Comparison of ENCODE assay signal across 20 cellular contexts in the genomic region with DNA sequence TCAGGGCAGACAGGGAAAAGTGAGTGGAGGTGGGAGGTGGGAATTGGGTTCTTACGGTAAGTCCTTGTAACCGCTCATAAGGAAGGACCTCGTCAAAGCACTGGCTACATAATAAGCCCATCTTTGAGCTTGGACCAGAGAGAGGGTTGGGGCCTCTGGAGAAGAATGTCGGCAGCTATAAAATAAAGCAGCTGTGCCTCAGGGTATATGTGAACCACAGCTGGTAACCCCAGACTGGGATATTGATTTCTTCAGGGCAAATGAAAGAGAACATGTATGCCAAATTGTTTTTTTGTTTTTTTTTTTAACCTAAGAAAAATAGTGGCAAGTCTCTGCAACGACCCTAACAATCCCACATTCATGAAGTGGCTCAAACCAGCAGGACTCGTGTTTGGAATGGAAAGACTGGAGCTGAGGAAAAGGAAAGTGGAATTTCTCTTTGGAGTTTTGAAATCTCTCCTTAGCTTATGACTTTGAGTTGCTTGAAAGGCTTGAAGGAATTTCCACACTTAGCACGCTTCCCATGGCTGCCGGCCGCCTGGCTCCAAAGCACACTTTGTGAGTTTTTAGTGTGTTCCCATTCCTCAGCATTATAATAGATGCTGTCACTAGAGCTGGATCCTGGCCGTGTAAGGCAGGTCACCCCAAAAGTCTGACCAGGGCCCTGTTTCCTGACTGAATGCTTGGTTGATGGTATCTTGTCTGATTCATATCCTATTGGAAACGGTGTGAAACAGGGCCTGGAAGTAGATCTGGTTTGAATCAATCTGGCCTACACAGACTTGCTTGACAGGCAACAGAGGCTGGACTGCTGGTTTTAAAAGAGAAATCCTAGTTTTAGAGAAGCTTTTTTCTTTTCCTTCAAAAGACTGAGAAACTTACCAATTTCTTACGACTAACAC.
DNase-seq lines count a peak whose midpoint lies in the region; ATAC-seq and TF ChIP-seq lines count a peak whose summit lies in the region.
"Had no signal": no experiment of that assay in that cellular context is flagged by ENCODE, and none has a peak within 500 bp of the region (broad histone marks: within the 10 kb centered on the region; RNA-seq: fewer than 3 reads in every experiment).

No MANE protein-coding gene starts in this region.

- peak overlapping the region; percentile 83 for H2AK5ac ChIP-seq in mesenchymal stem cell (ENCODE audit: low read length, severe bottlenecking)

- H2AFZ ChIP-seq in mesenchymal stem cell (ENCODE audit: low read depth, low read length): no peak overlapping the region

- peak overlapping the region; percentile 84 for H4K91ac ChIP-seq in mesenchymal stem cell (ENCODE audit: low read length)

- no peak overlapping the region for H3K4me2 ChIP-seq in mesenchymal stem cell (ENCODE audit: low read length, poor library complexity, severe bottlenecking)
- H3K4me2 ChIP-seq: BLaER1 treated with 17β-estradiol and CSF1 and Interleukin-3, amounts not matched to agents 10 nM and 100 nM had no signal

- H3K79me1 ChIP-seq in mesenchymal stem cell (replicated peaks; ENCODE audit: low read length, poor library complexity, severe bottlenecking): no peaks in the 10 kb centered on the region

- no peak for TF ChIP-seq POLR2A in Peyer's patch (IDR thresholded peaks at IDR 0.05)

- H3K4me3 ChIP-seq in mesenchymal stem cell (ENCODE audit: insufficient read depth in 1 of 2, low read depth in 1 of 2, low read length in 2 of 2) (no peak overlapping the region), Peyer's patch (no peak overlapping the region)
- H3K4me3 ChIP-seq: BLaER1 treated with 17β-estradiol and CSF1 and Interleukin-3, amounts not matched to agents 10 nM and 100 nM; cardiac muscle cell; K562; psoas muscle; spleen; upper lobe of right lung had no signal

- H3K27me3 ChIP-seq in mesenchymal stem cell (ENCODE audit: control insufficient read depth in 1 of 2, insufficient read depth in 1 of 2, low read length in 2 of 2): no peaks in the 10 kb centered on the region
- no peaks in the 10 kb centered on the region for H3K27me3 ChIP-seq in Peyer's patch
- H3K27me3 ChIP-seq: BLaER1 treated with 17β-estradiol and CSF1 and Interleukin-3, amounts not matched to agents 10 nM and 100 nM; cardiac muscle cell; spleen; upper lobe of right lung had no signal

- peak overlapping the region; percentile 86 for H4K8ac ChIP-seq in mesenchymal stem cell (ENCODE audit: low read length)

- H3K4me1 ChIP-seq in mesenchymal stem cell (ENCODE audit: control insufficient read depth, insufficient read depth, low read depth, low read length) (peaks cover 7% of the 10 kb centered on the region), Peyer's patch (no peaks in the 10 kb centered on the region)
- H3K4me1 ChIP-seq: BLaER1 treated with 17β-estradiol and CSF1 and Interleukin-3, amounts not matched to agents 10 nM and 100 nM; psoas muscle; spleen; upper lobe of right lung had no signal

- WGBS in mesenchymal stem cell: 50% methylated on average over 11 of the region's 12 CpGs

- H3K23ac ChIP-seq in mesenchymal stem cell (ENCODE audit: low read length in 2 of 2): no peak overlapping the region

- no peak overlapping the region for H3K9ac ChIP-seq in mesenchymal stem cell (ENCODE audit: low read length)
- H3K9ac ChIP-seq: BLaER1 treated with 17β-estradiol and CSF1 and Interleukin-3, amounts not matched to agents 10 nM and 100 nM had no signal

- H2BK120ac ChIP-seq in mesenchymal stem cell (ENCODE audit: low read depth, low read length): peak overlapping the region; percentile 75

- DNase-seq in AG20443 (ENCODE audit: low spot score) (peak; percentile 42), RPMI7951 (ENCODE audit: low read depth) (peak; percentile 83), epithelial cell of prostate (ENCODE audit: low read depth, low spot score) (no peak), mesenchymal stem cell (peak; percentile 81), Peyer's patch (no peak), DMS114 treated with DMSO at 0.1 percent for 48 hours (lab: John Stamatoyannopoulos, UW; ENCODE audit: unreplicated experiment) (no peak), NCI-H146 treated with DMSO at 0.1 percent for 48 hours (lab: John Stamatoyannopoulos, UW; ENCODE audit: unreplicated experiment) (no peak)
- DNase-seq: activated CD4-positive, alpha-beta T cell treated with anti-CD3 and anti-CD28 coated beads, Interleukin-2, amount 10 ng/mL, durations not matched to agents 24 days and 14 days; DMS 273 treated with DMSO at 0.1 percent for 48 hours; hippocampal formation; NCI-H1694; psoas muscle; spleen; stimulated activated CD4-positive, alpha-beta T cell treated with anti-CD3 and anti-CD28 coated beads, Interleukin-4, amount 100 ng/mL, for 4 hours; SW 1271; upper lobe of right lung had no signal

- H3K36me3 ChIP-seq in mesenchymal stem cell (ENCODE audit: control insufficient read depth in 1 of 2, insufficient read depth in 2 of 2, low read depth in 1 of 2, low read length in 2 of 2) (no peaks in the 10 kb centered on the region), Peyer's patch (no peaks in the 10 kb centered on the region)
- H3K36me3 ChIP-seq: BLaER1 treated with 17β-estradiol and CSF1 and Interleukin-3, amounts not matched to agents 10 nM and 100 nM; cardiac muscle cell; spleen; upper lobe of right lung had no signal

- no peaks in the 10 kb centered on the region for H3K9me3 ChIP-seq in mesenchymal stem cell (ENCODE audit: control insufficient read depth, low read length)
- H3K9me3 ChIP-seq in Peyer's patch: no peaks in the 10 kb centered on the region
- H3K9me3 ChIP-seq: upper lobe of right lung had no signal

- TF ChIP-seq CTCF in Peyer's patch (IDR thresholded peaks at IDR 0.05): no peak

- H2BK5ac ChIP-seq in mesenchymal stem cell (ENCODE audit: low read depth, low read length, poor library complexity, severe bottlenecking): peak overlapping the region; percentile 48

- peak overlapping the region; percentile 71 to 91 for H2BK12ac ChIP-seq in mesenchymal stem cell (ENCODE audit: low read length in 2 of 2)

- H3K14ac ChIP-seq in mesenchymal stem cell (ENCODE audit: low read length in 2 of 2): no peak overlapping the region

- ATAC-seq in GM18511 (IDR thresholded peaks at IDR 0.05; ENCODE audit: unreplicated experiment): no peak
- ATAC-seq: K562, psoas muscle, upper lobe of right lung had no signal

- H3K27ac ChIP-seq in epithelial cell of prostate (peak overlapping the region; percentile 87), mesenchymal stem cell (ENCODE audit: low read length, poor library complexity, severe bottlenecking) (peak overlapping the region; percentile 25), Peyer's patch (no peak overlapping the region)
- H3K27ac ChIP-seq: BLaER1 treated with 17β-estradiol and CSF1 and Interleukin-3, amounts not matched to agents 10 nM and 100 nM; cardiac muscle cell; psoas muscle; spleen; upper lobe of right lung had no signal

- peak overlapping the region; percentile 50 to 80 for H3K18ac ChIP-seq in mesenchymal stem cell (ENCODE audit: low read depth in 1 of 2, low read length in 2 of 2)

- peak overlapping the region; percentile 20 to 69 for H3K4ac ChIP-seq in mesenchymal stem cell (ENCODE audit: low read depth in 1 of 2, low read length in 2 of 2)

- H2BK15ac ChIP-seq in mesenchymal stem cell (ENCODE audit: low read depth, poor library complexity, severe bottlenecking): peak overlapping the region; percentile 78

Comparison
In these comparisons a context has a peak if more than half of its experiments do, and no peak if none do; other contexts are left out.
1. DNase-seq: peak in AG20443 (single experiment), RPMI7951 (single experiment) and mesenchymal stem cell (single experiment); none in epithelial cell of prostate (single experiment), Peyer's patch (0 of 3), DMS114 treated with DMSO at 0.1 percent for 48 hours (single experiment) and NCI-H146 treated with DMSO at 0.1 percent for 48 hours (single experiment).
2. H3K27ac ChIP-seq: peak in epithelial cell of prostate (single experiment) and mesenchymal stem cell (single experiment); none in Peyer's patch (0 of 4).